16 cellular contexts compared by ENCODE assay signal in the genomic region with DNA sequence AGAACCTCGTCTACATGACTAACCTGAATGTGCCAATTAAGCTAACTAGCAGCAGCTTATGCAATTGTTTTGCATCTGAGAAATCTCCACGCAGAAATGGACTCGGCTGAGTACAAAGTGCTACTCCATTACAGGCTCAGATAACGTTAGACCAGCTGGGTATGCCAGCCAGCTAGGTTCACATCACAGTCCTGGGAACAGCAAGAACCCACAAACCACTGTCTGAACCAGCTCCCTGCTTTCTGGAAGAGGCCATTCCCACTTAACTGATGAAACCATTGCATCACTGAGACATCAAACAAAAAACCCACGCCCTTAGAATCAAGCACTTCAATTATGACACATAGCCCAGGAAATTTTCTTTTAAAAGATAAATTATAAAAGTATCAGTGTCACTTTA.
DNase-seq lines count a peak whose midpoint lies in the region; ATAC-seq and TF ChIP-seq lines count a peak whose summit lies in the region.
"Had no signal": no experiment of that assay in that cellular context is flagged by ENCODE, and none has a peak within 500 bp of the region (broad histone marks: within the 10 kb centered on the region; RNA-seq: fewer than 3 reads in every experiment).

No MANE protein-coding gene starts in this region.

- intact Hi-C loops in mammary epithelial cell (cut with micrococcal nuclease): no loop called here
- intact Hi-C loops in breast epithelium (cut with DNase I; ENCODE audit: low total_unique reads): no loop called here
- intact Hi-C loops in thyroid gland (cut with DNase I): no loop called here

- in situ Hi-C loops in mammary epithelial cell (cut with MboI; ENCODE audit: low sequenced_read_pairs in 2 of 2): no loop called here

- no peak overlapping the region for H2AFZ ChIP-seq in mammary epithelial cell (ENCODE audit: low read depth, low read length)

- H3K9ac ChIP-seq in mammary epithelial cell (ENCODE audit: insufficient read depth, low read length): no peak overlapping the region

- 42% methylated on average over 5 of the region's 5 CpGs for WGBS in mammary epithelial cell (ENCODE audit: low coverage, missing lambda C conversion rate)
- WGBS in thyroid gland, 2 donors: 71 to 73% methylated on average over 5 of the region's 5 CpGs

- H3K27ac ChIP-seq in mammary epithelial cell (ENCODE audit: insufficient read depth, low read depth, low read length): no peak overlapping the region
- no peak overlapping the region for H3K27ac ChIP-seq in breast epithelium
- H3K27ac ChIP-seq in thyroid gland: no peak overlapping the region
- H3K27ac ChIP-seq: SJCRH30 had no signal

- no peaks in the 10 kb centered on the region for H3K79me2 ChIP-seq in mammary epithelial cell (ENCODE audit: insufficient read depth, low read length)

- H4K20me1 ChIP-seq in mammary epithelial cell (ENCODE audit: insufficient read depth, low read length): no peaks in the 10 kb centered on the region

- BruUV-seq in mammary epithelial cell (replicated peaks; lab: Mats Ljungman, UMichigan): no TSS peak

- H3K4me1 ChIP-seq in mammary epithelial cell (ENCODE audit: insufficient read depth, low read length): no peaks in the 10 kb centered on the region
- H3K4me1 ChIP-seq in breast epithelium: no peaks in the 10 kb centered on the region
- no peaks in the 10 kb centered on the region for H3K4me1 ChIP-seq in thyroid gland

- peak; percentile 71 for ATAC-seq in left lobe of liver
- ATAC-seq in HG03457 (IDR thresholded peaks at IDR 0.05; ENCODE audit: unreplicated experiment): no peak

- H3K4me3 ChIP-seq in mammary epithelial cell (replicated peaks in 1 of 3; ENCODE audit: insufficient read depth in 1 of 3, low read depth in 2 of 3, low read length in 3 of 3): no peak overlapping the region
- no peak overlapping the region for H3K4me3 ChIP-seq in breast epithelium
- no peak overlapping the region for H3K4me3 ChIP-seq in thyroid gland (replicated peaks in 1 of 3)
- H3K4me3 ChIP-seq: SJCRH30 had no signal

- no peak overlapping the region for H3K4me2 ChIP-seq in mammary epithelial cell (ENCODE audit: insufficient read depth, low read depth, low read length)

- dilution Hi-C loops in mammary epithelial cell (cut with HindIII; ENCODE audit: low sequenced_read_pairs): no loop called here

- no peak for TF ChIP-seq CTCF in mammary epithelial cell (conservative IDR thresholded peaks at IDR 0.05 in 1 of 2, IDR thresholded peaks at IDR 0.05 in 1 of 2; ENCODE audit: extremely low read depth in 1 of 2, insufficient read depth in 1 of 2, low read depth in 1 of 2, low read length in 2 of 2)
- TF ChIP-seq CTCF in breast epithelium (IDR thresholded peaks at IDR 0.05): no peak
- TF ChIP-seq CTCF in thyroid gland (IDR thresholded peaks at IDR 0.05): no peak

- H3K9me3 ChIP-seq in mammary epithelial cell (replicated peaks; ENCODE audit: insufficient read depth, low read length): peaks cover 5% of the 10 kb centered on the region
- no peaks in the 10 kb centered on the region for H3K9me3 ChIP-seq in breast epithelium
- H3K9me3 ChIP-seq in thyroid gland: no peaks in the 10 kb centered on the region
- H3K9me3 ChIP-seq: SJCRH30 had no signal

- CTCF ChIA-PET in mammary epithelial cell (lab: Charles Lee; ENCODE audit: low non-redundant PET): no interaction called here

- TF ChIP-seq POLR2A in breast epithelium (IDR thresholded peaks at IDR 0.05): no peak
- TF ChIP-seq POLR2A in thyroid gland (IDR thresholded peaks at IDR 0.05): no peak

- peak; percentile 1 for DNase-seq in mammary epithelial cell
- no peak for DNase-seq in breast epithelium (ENCODE audit: low spot score in 2 of 2)
- peak; percentile 50 for DNase-seq in astrocyte of the hippocampus (ENCODE audit: low read depth, low spot score)
- no peak for DNase-seq in left lobe of liver (ENCODE audit: low spot score)
- peak; percentile 22 for DNase-seq in superior temporal gyrus (ENCODE audit: extremely low spot score)
- DNase-seq in thyroid gland: no peak
- DNase-seq in NCI-H526 (lab: John Stamatoyannopoulos, UW): no peak
- DNase-seq: 8988T, DMS79 treated with DMSO at 0.1 percent for 48 hours, HCEC 1CT, NCI-H1092 treated with DMSO at 0.1 percent for 48 hours, NCI-H146, NCI-H2029 treated with DMSO at 0.1 percent for 48 hours, NCI-H510A had no signal

- H3K27me3 ChIP-seq in mammary epithelial cell (ENCODE audit: insufficient read depth, low read length) (no peaks in the 10 kb centered on the region), breast epithelium (no peaks in the 10 kb centered on the region), thyroid gland (no peaks in the 10 kb centered on the region)
- H3K27me3 ChIP-seq: SJCRH30 had no signal

- H3K36me3 ChIP-seq in mammary epithelial cell (ENCODE audit: insufficient read depth, low read length) (no peaks in the 10 kb centered on the region), breast epithelium (no peaks in the 10 kb centered on the region), thyroid gland (no peaks in the 10 kb centered on the region)
- H3K36me3 ChIP-seq: SJCRH30 had no signal

Comparison
In these comparisons a context has a peak if more than half of its experiments do, and no peak if none do; other contexts are left out.
1. DNase-seq: peak in mammary epithelial cell (single experiment), astrocyte of the hippocampus (single experiment) and superior temporal gyrus (single experiment); none in breast epithelium (0 of 2), left lobe of liver (single experiment), thyroid gland (0 of 2) and NCI-H526 (0 of 2).